18 cellular contexts compared by ENCODE assay signal in the genomic region with DNA sequence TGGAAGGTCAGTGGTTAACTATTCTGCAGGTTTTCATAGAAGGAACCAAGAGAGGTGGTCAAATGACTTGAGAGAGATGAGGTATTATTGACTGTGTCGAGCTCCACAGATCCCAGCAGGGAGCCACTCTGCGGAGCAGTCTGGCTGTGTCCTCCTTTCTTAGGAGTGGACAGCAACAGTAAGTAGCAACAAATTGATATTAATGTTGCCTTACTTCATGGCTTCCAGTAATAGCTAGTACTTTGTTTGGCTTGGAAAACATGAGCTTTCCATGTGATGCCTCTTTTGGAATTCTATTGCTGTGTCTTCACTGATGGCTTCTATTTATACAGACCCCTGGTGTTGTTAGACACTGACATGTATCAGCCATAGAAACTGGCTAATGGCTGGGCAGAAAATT.
"Had no signal": no experiment of that assay in that cellular context is flagged by ENCODE, and none has a peak within 500 bp of the region (broad histone marks: within the 10 kb centered on the region; RNA-seq: fewer than 3 reads in every experiment).

No MANE protein-coding gene starts in this region.

- H3K4me1 ChIP-seq: SJSA1 had no signal

- ATAC-seq: K562 had no signal

- H3K27ac ChIP-seq: SJSA1, SK-N-MC had no signal

- H3K27me3 ChIP-seq: SJSA1 had no signal

- H3K36me3 ChIP-seq: SJSA1 had no signal

- DNase-seq: MV-4-11, NCI-H1048, NCI-H1105, NCI-H1436 treated with DMSO at 0.1 percent for 48 hours, NCI-H187, NCI-H2029, NCI-H2081 treated with DMSO at 0.1 percent for 48 hours, NCI-H345, NCI-H446 treated with DMSO at 0.1 percent for 48 hours, NCI-H510A treated with DMSO at 0.1 percent for 48 hours, NCI-H526, NCI-H82, Right ventricle myocardium superior, RPMI8226, SIG-M5 had no signal

- H3K9me3 ChIP-seq: SJSA1 had no signal

- H3K4me3 ChIP-seq: K562, SJSA1, SK-N-MC had no signal
